1 cellular context compared by ENCODE assay signal in genomic region chrX:11758400-11759171, GRCh38.
TF ChIP-seq lines count a peak whose summit lies in the region.

No MANE protein-coding gene starts in this region.

TF ChIP-seq in HepG2, 621 proteins besides CTCF, POLR2A, EP300 and RAD21 (continued from another document and continues in another):
- TF ChIP-seq, protein P1, sequence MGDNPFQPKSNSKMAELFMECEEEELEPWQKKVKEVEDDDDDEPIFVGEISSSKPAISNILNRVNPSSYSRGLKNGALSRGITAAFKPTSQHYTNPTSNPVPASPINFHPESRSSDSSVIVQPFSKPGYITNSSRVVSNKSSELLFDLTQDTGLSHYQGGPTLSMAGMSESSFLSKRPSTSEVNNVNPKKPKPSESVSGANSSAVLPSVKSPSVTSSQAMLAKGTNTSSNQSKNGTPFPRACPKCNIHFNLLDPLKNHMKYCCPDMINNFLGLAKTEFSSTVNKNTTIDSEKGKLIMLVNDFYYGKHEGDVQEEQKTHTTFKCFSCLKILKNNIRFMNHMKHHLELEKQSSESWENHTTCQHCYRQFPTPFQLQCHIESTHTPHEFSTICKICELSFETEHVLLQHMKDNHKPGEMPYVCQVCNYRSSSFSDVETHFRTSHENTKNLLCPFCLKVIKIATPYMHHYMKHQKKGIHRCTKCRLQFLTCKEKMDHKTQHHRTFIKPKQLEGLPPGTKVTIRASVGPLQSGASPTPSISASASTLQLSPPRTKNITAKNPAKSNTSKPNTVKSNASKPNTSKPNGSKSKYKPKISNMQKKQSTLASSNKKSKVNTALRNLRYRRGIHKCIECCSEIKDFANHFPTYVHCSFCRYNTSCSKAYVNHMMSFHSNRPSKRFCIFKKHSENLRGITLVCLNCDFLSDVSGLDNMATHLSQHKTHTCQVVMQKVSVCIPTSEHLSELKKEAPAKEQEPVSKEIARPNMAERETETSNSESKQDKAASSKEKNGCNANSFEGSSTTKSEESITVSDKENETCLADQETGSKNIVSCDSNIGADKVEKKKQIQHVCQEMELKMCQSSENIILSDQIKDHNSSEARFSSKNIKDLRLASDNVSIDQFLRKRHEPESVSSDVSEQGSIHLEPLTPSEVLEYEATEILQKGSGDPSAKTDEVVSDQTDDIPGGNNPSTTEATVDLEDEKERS (CRISPR knock-in tag; IDR thresholded peaks at IDR 0.05), result no peak
- no peak for TF ChIP-seq CENPX (CRISPR knock-in tag; IDR thresholded peaks at IDR 0.05)
- TF ChIP-seq ZSCAN25 (CRISPR knock-in tag; IDR thresholded peaks at IDR 0.05), result no peak
- peak; percentile 58 for TF ChIP-seq SAP130 (CRISPR knock-in tag; IDR thresholded peaks at IDR 0.05; ENCODE audit: low read depth)
- TF ChIP-seq ZSCAN21 (CRISPR knock-in tag; IDR thresholded peaks at IDR 0.05; ENCODE audit: borderline replicate concordance), result no peak
- TF ChIP-seq MED13 (CRISPR knock-in tag; IDR thresholded peaks at IDR 0.05), result no peak
- TF ChIP-seq SIX4 (CRISPR knock-in tag; IDR thresholded peaks at IDR 0.05), result no peak
- TF ChIP-seq CREM (IDR thresholded peaks at IDR 0.05), result no peak
- no peak for TF ChIP-seq CREM (CRISPR knock-in tag; IDR thresholded peaks at IDR 0.05)
- no peak for TF ChIP-seq MEIS2 (CRISPR knock-in tag; IDR thresholded peaks at IDR 0.05)
- TF ChIP-seq ZNF777 (CRISPR knock-in tag; IDR thresholded peaks at IDR 0.05), result peak; percentile 72
- no peak for TF ChIP-seq NFYC (CRISPR knock-in tag; IDR thresholded peaks at IDR 0.05)
- TF ChIP-seq, protein P2, sequence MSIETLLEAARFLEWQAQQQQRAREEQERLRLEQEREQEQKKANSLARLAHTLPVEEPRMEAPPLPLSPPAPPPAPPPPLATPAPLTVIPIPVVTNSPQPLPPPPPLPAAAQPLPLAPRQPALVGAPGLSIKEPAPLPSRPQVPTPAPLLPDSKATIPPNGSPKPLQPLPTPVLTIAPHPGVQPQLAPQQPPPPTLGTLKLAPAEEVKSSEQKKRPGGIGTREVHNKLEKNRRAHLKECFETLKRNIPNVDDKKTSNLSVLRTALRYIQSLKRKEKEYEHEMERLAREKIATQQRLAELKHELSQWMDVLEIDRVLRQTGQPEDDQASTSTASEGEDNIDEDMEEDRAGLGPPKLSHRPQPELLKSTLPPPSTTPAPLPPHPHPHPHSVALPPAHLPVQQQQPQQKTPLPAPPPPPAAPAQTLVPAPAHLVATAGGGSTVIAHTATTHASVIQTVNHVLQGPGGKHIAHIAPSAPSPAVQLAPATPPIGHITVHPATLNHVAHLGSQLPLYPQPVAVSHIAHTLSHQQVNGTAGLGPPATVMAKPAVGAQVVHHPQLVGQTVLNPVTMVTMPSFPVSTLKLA (IDR thresholded peaks at IDR 0.05), result no peak
- 0 out of 2 replicates have a peak, but pooled peaks have one; percentile 28 for TF ChIP-seq GATAD1 (CRISPR knock-in tag; IDR thresholded peaks at IDR 0.05)
- no peak for TF ChIP-seq CBFB (CRISPR knock-in tag; IDR thresholded peaks at IDR 0.05)
- TF ChIP-seq GABPA (IDR thresholded peaks at IDR 0.05; ENCODE audit: low read depth, low read length), result peak; percentile 60
- peak; percentile 69 for TF ChIP-seq GABPA (CRISPR knock-in tag; IDR thresholded peaks at IDR 0.05; ENCODE audit: low read depth)
- no peak for TF ChIP-seq DZIP1 (CRISPR knock-in tag; IDR thresholded peaks at IDR 0.05)
- no peak for TF ChIP-seq POLR2G (IDR thresholded peaks at IDR 0.05; ENCODE audit: low read depth, low read length)
- no peak for TF ChIP-seq SUZ12 (IDR thresholded peaks at IDR 0.05; ENCODE audit: low read depth, low read length)
- TF ChIP-seq TAF1 (CRISPR knock-in tag; IDR thresholded peaks at IDR 0.05), result no peak
- TF ChIP-seq MXD1 (CRISPR knock-in tag; IDR thresholded peaks at IDR 0.05), result peak; percentile 30; the same call in 1 of the 2 replicates
- TF ChIP-seq ZNF451 (CRISPR knock-in tag; IDR thresholded peaks at IDR 0.05), result 0 out of 2 replicates have a peak, but pooled peaks have one; percentile 25
- peak; percentile 38; the same call in 1 of the 2 replicates for TF ChIP-seq POLR2AphosphoS5 (IDR thresholded peaks at IDR 0.05; ENCODE audit: low read depth, low read length)
- no peak for TF ChIP-seq KLF11 (CRISPR knock-in tag; IDR thresholded peaks at IDR 0.05)
- no peak for TF ChIP-seq FOSL1 (CRISPR knock-in tag; IDR thresholded peaks at IDR 0.05; ENCODE audit: borderline replicate concordance)
- no peak for TF ChIP-seq HNRNPLL (IDR thresholded peaks at IDR 0.05; ENCODE audit: low read depth, low read length, poor library complexity, severe bottlenecking)
- TF ChIP-seq ZNF446 (CRISPR knock-in tag; IDR thresholded peaks at IDR 0.05), result no peak
- TF ChIP-seq POLR2AphosphoS2 (IDR thresholded peaks at IDR 0.05; ENCODE audit: low read depth, low read length), result no peak
- no peak for TF ChIP-seq ZNF281 (CRISPR knock-in tag; IDR thresholded peaks at IDR 0.05; ENCODE audit: borderline replicate concordance)
- no peak for TF ChIP-seq GRHL1 (CRISPR knock-in tag; conservative IDR thresholded peaks at IDR 0.05)
- no peak for TF ChIP-seq ATM (IDR thresholded peaks at IDR 0.05; ENCODE audit: borderline replicate concordance)
- TF ChIP-seq, protein P3, sequence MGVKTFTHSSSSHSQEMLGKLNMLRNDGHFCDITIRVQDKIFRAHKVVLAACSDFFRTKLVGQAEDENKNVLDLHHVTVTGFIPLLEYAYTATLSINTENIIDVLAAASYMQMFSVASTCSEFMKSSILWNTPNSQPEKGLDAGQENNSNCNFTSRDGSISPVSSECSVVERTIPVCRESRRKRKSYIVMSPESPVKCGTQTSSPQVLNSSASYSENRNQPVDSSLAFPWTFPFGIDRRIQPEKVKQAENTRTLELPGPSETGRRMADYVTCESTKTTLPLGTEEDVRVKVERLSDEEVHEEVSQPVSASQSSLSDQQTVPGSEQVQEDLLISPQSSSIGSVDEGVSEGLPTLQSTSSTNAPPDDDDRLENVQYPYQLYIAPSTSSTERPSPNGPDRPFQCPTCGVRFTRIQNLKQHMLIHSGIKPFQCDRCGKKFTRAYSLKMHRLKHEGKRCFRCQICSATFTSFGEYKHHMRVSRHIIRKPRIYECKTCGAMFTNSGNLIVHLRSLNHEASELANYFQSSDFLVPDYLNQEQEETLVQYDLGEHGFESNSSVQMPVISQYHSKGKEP (CRISPR knock-in tag; IDR thresholded peaks at IDR 0.05), result no peak
- TF ChIP-seq NR2F1 (CRISPR knock-in tag; IDR thresholded peaks at IDR 0.05), result no peak
- no peak for TF ChIP-seq SNAPC2 (CRISPR knock-in tag; IDR thresholded peaks at IDR 0.05)
- no peak for TF ChIP-seq ZNF253 (CRISPR knock-in tag; IDR thresholded peaks at IDR 0.05; ENCODE audit: borderline replicate concordance)
- TF ChIP-seq ZNF121 (CRISPR knock-in tag; IDR thresholded peaks at IDR 0.05), result no peak
- TF ChIP-seq KDM5B (CRISPR knock-in tag; IDR thresholded peaks at IDR 0.05; ENCODE audit: borderline replicate concordance), result 0 out of 2 replicates have a peak, but pooled peaks have one; percentile 20
- TF ChIP-seq, protein P4, sequence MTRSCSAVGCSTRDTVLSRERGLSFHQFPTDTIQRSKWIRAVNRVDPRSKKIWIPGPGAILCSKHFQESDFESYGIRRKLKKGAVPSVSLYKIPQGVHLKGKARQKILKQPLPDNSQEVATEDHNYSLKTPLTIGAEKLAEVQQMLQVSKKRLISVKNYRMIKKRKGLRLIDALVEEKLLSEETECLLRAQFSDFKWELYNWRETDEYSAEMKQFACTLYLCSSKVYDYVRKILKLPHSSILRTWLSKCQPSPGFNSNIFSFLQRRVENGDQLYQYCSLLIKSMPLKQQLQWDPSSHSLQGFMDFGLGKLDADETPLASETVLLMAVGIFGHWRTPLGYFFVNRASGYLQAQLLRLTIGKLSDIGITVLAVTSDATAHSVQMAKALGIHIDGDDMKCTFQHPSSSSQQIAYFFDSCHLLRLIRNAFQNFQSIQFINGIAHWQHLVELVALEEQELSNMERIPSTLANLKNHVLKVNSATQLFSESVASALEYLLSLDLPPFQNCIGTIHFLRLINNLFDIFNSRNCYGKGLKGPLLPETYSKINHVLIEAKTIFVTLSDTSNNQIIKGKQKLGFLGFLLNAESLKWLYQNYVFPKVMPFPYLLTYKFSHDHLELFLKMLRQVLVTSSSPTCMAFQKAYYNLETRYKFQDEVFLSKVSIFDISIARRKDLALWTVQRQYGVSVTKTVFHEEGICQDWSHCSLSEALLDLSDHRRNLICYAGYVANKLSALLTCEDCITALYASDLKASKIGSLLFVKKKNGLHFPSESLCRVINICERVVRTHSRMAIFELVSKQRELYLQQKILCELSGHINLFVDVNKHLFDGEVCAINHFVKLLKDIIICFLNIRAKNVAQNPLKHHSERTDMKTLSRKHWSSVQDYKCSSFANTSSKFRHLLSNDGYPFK (CRISPR knock-in tag; IDR thresholded peaks at IDR 0.05; ENCODE audit: borderline replicate concordance), result no peak
- no peak for TF ChIP-seq ZNF549 (CRISPR knock-in tag; IDR thresholded peaks at IDR 0.05)
- TF ChIP-seq HDAC2 (CRISPR knock-in tag; IDR thresholded peaks at IDR 0.05), result 0 out of 2 replicates have a peak, but pooled peaks have one; percentile 28
- TF ChIP-seq SRF (IDR thresholded peaks at IDR 0.05; ENCODE audit: low read depth, low read length), result no peak
- no peak for TF ChIP-seq NFKBIZ (CRISPR knock-in tag; IDR thresholded peaks at IDR 0.05)
- TF ChIP-seq PAF1 (CRISPR knock-in tag; IDR thresholded peaks at IDR 0.05), result no peak
- TF ChIP-seq ZNF513 (CRISPR knock-in tag; conservative IDR thresholded peaks at IDR 0.05), result no peak
- TF ChIP-seq TGIF2 (CRISPR knock-in tag; IDR thresholded peaks at IDR 0.05), result no peak
- peak; percentile 79 for TF ChIP-seq ZFY (CRISPR knock-in tag; IDR thresholded peaks at IDR 0.05)
- peak; percentile 88 for TF ChIP-seq THAP11 (CRISPR knock-in tag; IDR thresholded peaks at IDR 0.05)
- TF ChIP-seq ZNF260 (CRISPR knock-in tag; IDR thresholded peaks at IDR 0.05; ENCODE audit: borderline replicate concordance, low read depth), result no peak
- TF ChIP-seq HNRNPK (IDR thresholded peaks at IDR 0.05; ENCODE audit: low read depth, low read length, poor library complexity, severe bottlenecking), result no peak
- TF ChIP-seq ZNF530 (CRISPR knock-in tag; IDR thresholded peaks at IDR 0.05; ENCODE audit: low read depth), result no peak
- no peak for TF ChIP-seq ZNF672 (CRISPR knock-in tag; IDR thresholded peaks at IDR 0.05)
